4 cellular contexts compared by ENCODE assay signal in the genomic region with DNA sequence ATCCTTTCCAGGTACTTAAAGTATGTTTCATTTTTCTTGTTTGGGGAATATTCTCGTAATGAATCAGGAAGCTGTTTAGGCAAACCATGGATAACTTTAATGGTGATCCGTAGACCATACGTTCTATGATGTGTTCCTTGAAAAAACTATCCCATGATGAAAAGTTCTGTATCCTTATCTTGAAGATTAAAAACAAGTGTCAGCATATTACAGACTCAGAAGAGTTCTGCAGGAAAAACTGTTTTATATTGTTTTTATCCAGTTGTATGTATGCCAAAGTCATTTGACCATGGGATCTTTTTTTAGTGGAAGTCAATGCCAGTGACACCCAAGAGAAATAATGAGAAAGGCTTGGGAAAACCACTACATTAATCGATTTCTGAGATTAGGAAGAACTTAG.
TF ChIP-seq lines count a peak whose summit lies in the region.

No MANE protein-coding gene starts in this region.

TF ChIP-seq in SK-N-SH, 30 proteins besides CTCF, POLR2A, EP300 and RAD21 (continues in another document):
- TF ChIP-seq TCF12 (IDR thresholded peaks at IDR 0.05): no peak
- TF ChIP-seq, protein P1, sequence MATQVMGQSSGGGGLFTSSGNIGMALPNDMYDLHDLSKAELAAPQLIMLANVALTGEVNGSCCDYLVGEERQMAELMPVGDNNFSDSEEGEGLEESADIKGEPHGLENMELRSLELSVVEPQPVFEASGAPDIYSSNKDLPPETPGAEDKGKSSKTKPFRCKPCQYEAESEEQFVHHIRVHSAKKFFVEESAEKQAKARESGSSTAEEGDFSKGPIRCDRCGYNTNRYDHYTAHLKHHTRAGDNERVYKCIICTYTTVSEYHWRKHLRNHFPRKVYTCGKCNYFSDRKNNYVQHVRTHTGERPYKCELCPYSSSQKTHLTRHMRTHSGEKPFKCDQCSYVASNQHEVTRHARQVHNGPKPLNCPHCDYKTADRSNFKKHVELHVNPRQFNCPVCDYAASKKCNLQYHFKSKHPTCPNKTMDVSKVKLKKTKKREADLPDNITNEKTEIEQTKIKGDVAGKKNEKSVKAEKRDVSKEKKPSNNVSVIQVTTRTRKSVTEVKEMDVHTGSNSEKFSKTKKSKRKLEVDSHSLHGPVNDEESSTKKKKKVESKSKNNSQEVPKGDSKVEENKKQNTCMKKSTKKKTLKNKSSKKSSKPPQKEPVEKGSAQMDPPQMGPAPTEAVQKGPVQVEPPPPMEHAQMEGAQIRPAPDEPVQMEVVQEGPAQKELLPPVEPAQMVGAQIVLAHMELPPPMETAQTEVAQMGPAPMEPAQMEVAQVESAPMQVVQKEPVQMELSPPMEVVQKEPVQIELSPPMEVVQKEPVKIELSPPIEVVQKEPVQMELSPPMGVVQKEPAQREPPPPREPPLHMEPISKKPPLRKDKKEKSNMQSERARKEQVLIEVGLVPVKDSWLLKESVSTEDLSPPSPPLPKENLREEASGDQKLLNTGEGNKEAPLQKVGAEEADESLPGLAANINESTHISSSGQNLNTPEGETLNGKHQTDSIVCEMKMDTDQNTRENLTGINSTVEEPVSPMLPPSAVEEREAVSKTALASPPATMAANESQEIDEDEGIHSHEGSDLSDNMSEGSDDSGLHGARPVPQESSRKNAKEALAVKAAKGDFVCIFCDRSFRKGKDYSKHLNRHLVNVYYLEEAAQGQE (IDR thresholded peaks at IDR 0.05; ENCODE audit: low read depth, low read length): no peak
- TF ChIP-seq NFIC (IDR thresholded peaks at IDR 0.05; ENCODE audit: borderline replicate concordance): no peak
- TF ChIP-seq NRF1 (IDR thresholded peaks at IDR 0.05; ENCODE audit: low read depth, low read length): no peak
- TF ChIP-seq, protein P2, sequence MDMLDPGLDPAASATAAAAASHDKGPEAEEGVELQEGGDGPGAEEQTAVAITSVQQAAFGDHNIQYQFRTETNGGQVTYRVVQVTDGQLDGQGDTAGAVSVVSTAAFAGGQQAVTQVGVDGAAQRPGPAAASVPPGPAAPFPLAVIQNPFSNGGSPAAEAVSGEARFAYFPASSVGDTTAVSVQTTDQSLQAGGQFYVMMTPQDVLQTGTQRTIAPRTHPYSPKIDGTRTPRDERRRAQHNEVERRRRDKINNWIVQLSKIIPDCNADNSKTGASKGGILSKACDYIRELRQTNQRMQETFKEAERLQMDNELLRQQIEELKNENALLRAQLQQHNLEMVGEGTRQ (IDR thresholded peaks at IDR 0.05; ENCODE audit: borderline replicate concordance, low read depth, low read length): no peak
- TF ChIP-seq GATA2 (CRISPR knock-in tag; IDR thresholded peaks at IDR 0.05): no peak
- TF ChIP-seq YY1 (IDR thresholded peaks at IDR 0.05; ENCODE audit: low read depth): no peak

TF ChIP-seq in SK-N-SH treated with all-trans-retinoic acid at 6 μM for 48 hours, 23 proteins besides CTCF, POLR2A, EP300 and RAD21 (continues in another document):
- TF ChIP-seq OSR1 (CRISPR knock-in tag; IDR thresholded peaks at IDR 0.05) (no peak), BACH2 (CRISPR knock-in tag; IDR thresholded peaks at IDR 0.05; ENCODE audit: borderline replicate concordance) (no peak), SNAI2 (CRISPR knock-in tag; IDR thresholded peaks at IDR 0.05) (no peak), TOX (CRISPR knock-in tag; IDR thresholded peaks at IDR 0.05; ENCODE audit: borderline replicate concordance) (no peak), RARB (CRISPR knock-in tag; IDR thresholded peaks at IDR 0.05) (no peak), ZFP30 (CRISPR knock-in tag; IDR thresholded peaks at IDR 0.05) (no peak)
- TF ChIP-seq, protein P3, sequence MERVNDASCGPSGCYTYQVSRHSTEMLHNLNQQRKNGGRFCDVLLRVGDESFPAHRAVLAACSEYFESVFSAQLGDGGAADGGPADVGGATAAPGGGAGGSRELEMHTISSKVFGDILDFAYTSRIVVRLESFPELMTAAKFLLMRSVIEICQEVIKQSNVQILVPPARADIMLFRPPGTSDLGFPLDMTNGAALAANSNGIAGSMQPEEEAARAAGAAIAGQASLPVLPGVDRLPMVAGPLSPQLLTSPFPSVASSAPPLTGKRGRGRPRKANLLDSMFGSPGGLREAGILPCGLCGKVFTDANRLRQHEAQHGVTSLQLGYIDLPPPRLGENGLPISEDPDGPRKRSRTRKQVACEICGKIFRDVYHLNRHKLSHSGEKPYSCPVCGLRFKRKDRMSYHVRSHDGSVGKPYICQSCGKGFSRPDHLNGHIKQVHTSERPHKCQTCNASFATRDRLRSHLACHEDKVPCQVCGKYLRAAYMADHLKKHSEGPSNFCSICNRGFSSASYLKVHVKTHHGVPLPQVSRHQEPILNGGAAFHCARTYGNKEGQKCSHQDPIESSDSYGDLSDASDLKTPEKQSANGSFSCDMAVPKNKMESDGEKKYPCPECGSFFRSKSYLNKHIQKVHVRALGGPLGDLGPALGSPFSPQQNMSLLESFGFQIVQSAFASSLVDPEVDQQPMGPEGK (CRISPR knock-in tag; IDR thresholded peaks at IDR 0.05; ENCODE audit: borderline replicate concordance): no peak
- TF ChIP-seq, protein P4, sequence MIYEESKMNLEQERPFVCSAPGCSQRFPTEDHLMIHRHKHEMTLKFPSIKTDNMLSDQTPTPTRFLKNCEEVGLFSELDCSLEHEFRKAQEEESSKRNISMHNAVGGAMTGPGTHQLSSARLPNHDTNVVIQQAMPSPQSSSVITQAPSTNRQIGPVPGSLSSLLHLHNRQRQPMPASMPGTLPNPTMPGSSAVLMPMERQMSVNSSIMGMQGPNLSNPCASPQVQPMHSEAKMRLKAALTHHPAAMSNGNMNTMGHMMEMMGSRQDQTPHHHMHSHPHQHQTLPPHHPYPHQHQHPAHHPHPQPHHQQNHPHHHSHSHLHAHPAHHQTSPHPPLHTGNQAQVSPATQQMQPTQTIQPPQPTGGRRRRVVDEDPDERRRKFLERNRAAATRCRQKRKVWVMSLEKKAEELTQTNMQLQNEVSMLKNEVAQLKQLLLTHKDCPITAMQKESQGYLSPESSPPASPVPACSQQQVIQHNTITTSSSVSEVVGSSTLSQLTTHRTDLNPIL (CRISPR knock-in tag; IDR thresholded peaks at IDR 0.05; ENCODE audit: low read depth): no peak

TF ChIP-seq in IMR-90, 13 proteins besides CTCF, POLR2A, EP300 and RAD21:
- TF ChIP-seq RCOR1 (IDR thresholded peaks at IDR 0.05; ENCODE audit: insufficient replicate concordance, low read length) (no peak), FOS (IDR thresholded peaks at IDR 0.05; ENCODE audit: low read depth, low read length) (no peak), MXI1 (IDR thresholded peaks at IDR 0.05; ENCODE audit: borderline replicate concordance, low read depth, low read length) (no peak), MAFK (IDR thresholded peaks at IDR 0.05; ENCODE audit: low read depth, low read length) (peak; percentile 81)
- TF ChIP-seq, protein P2 (IDR thresholded peaks at IDR 0.05; ENCODE audit: low read depth, low read length): no peak
- TF ChIP-seq, protein P5, sequence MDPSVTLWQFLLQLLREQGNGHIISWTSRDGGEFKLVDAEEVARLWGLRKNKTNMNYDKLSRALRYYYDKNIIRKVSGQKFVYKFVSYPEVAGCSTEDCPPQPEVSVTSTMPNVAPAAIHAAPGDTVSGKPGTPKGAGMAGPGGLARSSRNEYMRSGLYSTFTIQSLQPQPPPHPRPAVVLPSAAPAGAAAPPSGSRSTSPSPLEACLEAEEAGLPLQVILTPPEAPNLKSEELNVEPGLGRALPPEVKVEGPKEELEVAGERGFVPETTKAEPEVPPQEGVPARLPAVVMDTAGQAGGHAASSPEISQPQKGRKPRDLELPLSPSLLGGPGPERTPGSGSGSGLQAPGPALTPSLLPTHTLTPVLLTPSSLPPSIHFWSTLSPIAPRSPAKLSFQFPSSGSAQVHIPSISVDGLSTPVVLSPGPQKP (IDR thresholded peaks at IDR 0.05; ENCODE audit: borderline replicate concordance, low read depth, low read length): no peak

TF ChIP-seq in endothelial cell of umbilical vein, 7 proteins besides CTCF, POLR2A, EP300 and RAD21:
- no peak for TF ChIP-seq MYC (IDR thresholded peaks at IDR 0.05; ENCODE audit: low read depth, low read length)
- TF ChIP-seq, protein P6, sequence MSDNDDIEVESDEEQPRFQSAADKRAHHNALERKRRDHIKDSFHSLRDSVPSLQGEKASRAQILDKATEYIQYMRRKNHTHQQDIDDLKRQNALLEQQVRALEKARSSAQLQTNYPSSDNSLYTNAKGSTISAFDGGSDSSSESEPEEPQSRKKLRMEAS (IDR thresholded peaks at IDR 0.05; ENCODE audit: insufficient read depth, insufficient read length): no peak
- TF ChIP-seq JUN (IDR thresholded peaks at IDR 0.05; ENCODE audit: borderline replicate concordance, insufficient read depth, insufficient read length, low read depth): no peak
- no peak for TF ChIP-seq FOS (IDR thresholded peaks at IDR 0.05; ENCODE audit: borderline replicate concordance, insufficient read depth, low read length)
- TF ChIP-seq EZH2 (IDR thresholded peaks at IDR 0.05; ENCODE audit: borderline replicate concordance, low read depth, low read length, severe bottlenecking): no peak
- no peak for TF ChIP-seq GATA2 (IDR thresholded peaks at IDR 0.05; ENCODE audit: insufficient read depth, insufficient read length, low read depth, low read length)
- no peak for TF ChIP-seq POLR2AphosphoS5 (IDR thresholded peaks at IDR 0.05; ENCODE audit: insufficient read depth, low read depth, low read length)
